ENCODE assay signal across 9 cellular contexts in genomic region chr2:62194558-62195420, GRCh38. TPM values are rescaled to one million over a fixed set of nuclear protein-coding genes. Genes with fewer than 3 reads are reported as not detected.
A peak's percentile ranks its signal among the peaks of the same experiment; 100 is the strongest.
DNase-seq lines count a peak whose midpoint lies in the region; ATAC-seq and TF ChIP-seq lines count a peak whose summit lies in the region.
"Had no signal": no experiment of that assay in that cellular context is flagged by ENCODE, and none has a peak within 500 bp of the region (broad histone marks: within the 10 kb centered on the region; RNA-seq: fewer than 3 reads in every experiment).

No MANE protein-coding gene starts in this region.

- no peak for TF ChIP-seq CTCF in colonic mucosa (IDR thresholded peaks at IDR 0.05)

- H3K4me3 ChIP-seq in colonic mucosa, result peak overlapping the region; percentile 83
- H3K4me3 ChIP-seq in mucosa of rectum (ENCODE audit: low read length in 2 of 2), result peak overlapping the region; percentile 70 to 90
- no peak overlapping the region for H3K4me3 ChIP-seq in aorta (ENCODE audit: low read length in 2 of 2)

- no peaks in the 10 kb centered on the region for H3K9me3 ChIP-seq in colonic mucosa
- no peaks in the 10 kb centered on the region for H3K9me3 ChIP-seq in mucosa of rectum (ENCODE audit: control insufficient read depth in 2 of 2, low read length in 2 of 2)
- H3K9me3 ChIP-seq in aorta (ENCODE audit: control insufficient read depth, low read length), result no peaks in the 10 kb centered on the region

- no peaks in the 10 kb centered on the region for H3K9me3 Mint-ChIP-seq in activated naive CD4-positive, alpha-beta T cell treated with anti-CD3 and anti-CD28 coated beads, Interleukin-2, amount 10 ng/mL, durations not matched to agents 7 days and 5 days

- no peak for DNase-seq in activated naive CD4-positive, alpha-beta T cell treated with anti-CD3 and anti-CD28 coated beads, Interleukin-2, amount 10 ng/mL, durations not matched to agents 7 days and 5 days
- no peak for DNase-seq in activated naive CD4-positive, alpha-beta T cell treated with anti-CD3 and anti-CD28 coated beads, Interleukin-2, amount 50 U/mL, for 16 hours
- peak; percentile 50 for DNase-seq in colonic mucosa
- DNase-seq in aorta, result peak in 1 of 2 donors; percentile 53
- no peak for DNase-seq in NCI-H774 (lab: John Stamatoyannopoulos, UW)
- no peak for DNase-seq in NCI-H2081 treated with DMSO at 0.1 percent for 48 hours (lab: John Stamatoyannopoulos, UW)
- DNase-seq: DMS79 treated with DMSO at 0.1 percent for 48 hours had no signal

- H3K27ac ChIP-seq in colonic mucosa, result no peak overlapping the region
- peak overlapping the region; percentile 96 to 97 for H3K27ac ChIP-seq in mucosa of rectum (ENCODE audit: low read depth in 2 of 2, low read length in 2 of 2)
- H3K27ac ChIP-seq in aorta (ENCODE audit: low read depth in 1 of 2, low read length in 2 of 2), result no peak overlapping the region

- H3K36me3 ChIP-seq in colonic mucosa (no peaks in the 10 kb centered on the region), mucosa of rectum (ENCODE audit: control insufficient read depth in 2 of 2, insufficient read depth in 2 of 2, low read length in 2 of 2) (no peaks in the 10 kb centered on the region), aorta (ENCODE audit: control insufficient read depth in 1 of 2, insufficient read depth in 2 of 2, low read length in 1 of 2) (no peaks in the 10 kb centered on the region)

- intact Hi-C loops in colonic mucosa (cut with DNase I) (loop anchor here (5.0 to 10.0 kb wide), 3 partner anchors 103 to 220 kb away; no protein-coding TSS in a partner anchor), aorta (cut with DNase I) (loop anchor here (5.0 to 10.0 kb wide), 3 partner anchors 182 to 280 kb away; no protein-coding TSS in a partner anchor)

- H3K27me3 ChIP-seq in colonic mucosa (no peaks in the 10 kb centered on the region), mucosa of rectum (ENCODE audit: control insufficient read depth in 2 of 2, insufficient read depth in 2 of 2, low read length in 2 of 2) (no peaks in the 10 kb centered on the region), aorta (ENCODE audit: control insufficient read depth in 1 of 2, insufficient read depth in 2 of 2, low read length in 1 of 2) (no peaks in the 10 kb centered on the region)

- ATAC-seq in aorta (ENCODE audit: low FRiP score) (peak; percentile 50), GM18867 (IDR thresholded peaks at IDR 0.05; ENCODE audit: unreplicated experiment) (no peak)

- H3K9ac ChIP-seq in colonic mucosa (ENCODE audit: low read depth in 2 of 2, low read length in 2 of 2) (peak overlapping the region; percentile 87 to 95), mucosa of rectum (ENCODE audit: low read depth in 1 of 2, low read length in 2 of 2) (peak overlapping the region; percentile 83 to 86)

- peaks cover 15% of the 10 kb centered on the region for H3K36me3 Mint-ChIP-seq in activated naive CD4-positive, alpha-beta T cell treated with anti-CD3 and anti-CD28 coated beads, Interleukin-2, amount 10 ng/mL, durations not matched to agents 7 days and 5 days

- H3K4me1 Mint-ChIP-seq in activated naive CD4-positive, alpha-beta T cell treated with anti-CD3 and anti-CD28 coated beads, Interleukin-2, amount 10 ng/mL, durations not matched to agents 7 days and 5 days, result peaks cover 28% of the 10 kb centered on the region

- CTCF ChIA-PET in activated naive CD4-positive, alpha-beta T cell treated with anti-CD3 and anti-CD28 coated beads, Interleukin-2, amount 10 ng/mL, durations not matched to agents 7 days and 5 days (lab: Charles Lee), result no interaction called here

- peak overlapping the region; percentile 82 for H3K27ac Mint-ChIP-seq in activated naive CD4-positive, alpha-beta T cell treated with anti-CD3 and anti-CD28 coated beads, Interleukin-2, amount 10 ng/mL, durations not matched to agents 7 days and 5 days

- WGBS in aorta, 2 donors, result 58 to 66% methylated on average over 50 to 51 of the region's 51 CpGs

- peak overlapping the region; percentile 75 for H3K4me3 Mint-ChIP-seq in activated naive CD4-positive, alpha-beta T cell treated with anti-CD3 and anti-CD28 coated beads, Interleukin-2, amount 10 ng/mL, durations not matched to agents 7 days and 5 days

- peaks cover 3% of the 10 kb centered on the region for H3K4me1 ChIP-seq in colonic mucosa
- H3K4me1 ChIP-seq in mucosa of rectum (ENCODE audit: control insufficient read depth in 2 of 2, insufficient read depth in 2 of 2, low read length in 2 of 2), result peaks cover 9 to 15% of the 10 kb centered on the region in 2 donors
- H3K4me1 ChIP-seq in aorta (ENCODE audit: control insufficient read depth in 1 of 2, insufficient read depth in 2 of 2, low read length in 2 of 2), result no peaks in the 10 kb centered on the region

- H3K27me3 Mint-ChIP-seq in activated naive CD4-positive, alpha-beta T cell treated with anti-CD3 and anti-CD28 coated beads, Interleukin-2, amount 10 ng/mL, durations not matched to agents 7 days and 5 days, result peaks cover 26% of the 10 kb centered on the region

RNA-seq across cellular contexts. Expression of gene B3GNT2, which starts 1.1 kb away (rescaled TPM):
- total RNA-seq in colonic mucosa (10 to 100 TPM; 20.1 to 55.7 TPM), aorta (10 to 100 TPM; 16.4 to 26.0 TPM)
- polyA plus RNA-seq in aorta, result 10 to 100 TPM; 17.0 to 29.1 TPM

Comparison
In these comparisons a context has a peak if more than half of its experiments do, and no peak if none do; other contexts are left out.
1. H3K27ac ChIP-seq: peak in mucosa of rectum (2 of 2); none in colonic mucosa (single experiment) and aorta (0 of 2).
2. H3K4me3 ChIP-seq: peak in colonic mucosa (single experiment) and mucosa of rectum (2 of 2); none in aorta (0 of 2).